ENCODE assay signal across 32 cellular contexts in genomic region chr4:182320580-182320979, GRCh38.
"Had no signal": no experiment of that assay in that cellular context is flagged by ENCODE, and none has a peak within 500 bp of the region (broad histone marks: within the 10 kb centered on the region; RNA-seq: fewer than 3 reads in every experiment).

No MANE protein-coding gene starts in this region.

- H3K4me1 ChIP-seq: SJSA1 had no signal

- H3K9me2 ChIP-seq: SK-N-SH had no signal

- H3K27me3 Mint-ChIP-seq: activated B cell treated with CpG ODN at 0.5 μM for 24 hours; activated CD4-positive, alpha-beta memory T cell treated with anti-CD3 and anti-CD28 coated beads for 36 hours; activated naive CD4-positive, alpha-beta T cell treated with anti-CD3 and anti-CD28 coated beads, Interleukin-2, amount 10 ng/mL, durations not matched to agents 7 days and 5 days; activated naive CD8-positive, alpha-beta T cell; central memory CD8-positive, alpha-beta T cell had no signal

- H3K9me3 ChIP-seq: SJSA1 had no signal

- H3K27ac ChIP-seq: cardiac muscle cell, SJSA1 had no signal

- H3K27me3 ChIP-seq: cardiac muscle cell, SJSA1 had no signal

- FAIRE-seq: TTC549 had no signal

- H3K9ac ChIP-seq: SK-N-SH had no signal

- H3K4me2 ChIP-seq: SK-N-SH had no signal

- H3K27ac Mint-ChIP-seq: activated B cell treated with CpG ODN at 0.5 μM for 24 hours; activated CD4-positive, alpha-beta memory T cell treated with anti-CD3 and anti-CD28 coated beads for 36 hours; activated naive CD4-positive, alpha-beta T cell treated with anti-CD3 and anti-CD28 coated beads, Interleukin-2, amount 10 ng/mL, durations not matched to agents 7 days and 5 days; activated naive CD8-positive, alpha-beta T cell; T-helper 1 cell treated with Interleukin-12 subunit alpha and Interleukin-12 subunit beta and Interleukin-4 antibody, amounts not matched to agents 30 μg/mL and 1 μg/mL, for 36 hours; T-helper 2 cell treated with Interferon-gamma antibody and Interleukin-4, amounts not matched to agents 5 μg/mL and 100 μg/mL, for 36 hours had no signal

- H3K4me3 Mint-ChIP-seq: activated B cell treated with CpG ODN at 0.5 μM for 24 hours; activated CD4-positive, alpha-beta memory T cell treated with anti-CD3 and anti-CD28 coated beads for 36 hours; activated naive CD4-positive, alpha-beta T cell treated with anti-CD3 and anti-CD28 coated beads, Interleukin-2, amount 10 ng/mL, durations not matched to agents 7 days and 5 days; activated naive CD8-positive, alpha-beta T cell; activated T-cell treated with anti-CD3 and anti-CD28 coated beads, Interleukin-2, amount 50 U/mL, for 4 hours; central memory CD8-positive, alpha-beta T cell; T-helper 1 cell treated with Interleukin-12 subunit alpha and Interleukin-12 subunit beta and Interleukin-4 antibody, amounts not matched to agents 30 μg/mL and 1 μg/mL, for 36 hours; T-helper 2 cell treated with Interferon-gamma antibody and Interleukin-4, amounts not matched to agents 5 μg/mL and 100 μg/mL, for 36 hours had no signal

- H3K9me3 Mint-ChIP-seq: activated naive CD4-positive, alpha-beta T cell treated with anti-CD3 and anti-CD28 coated beads, Interleukin-2, amount 10 ng/mL, durations not matched to agents 7 days and 5 days; T-helper 1 cell treated with Interleukin-12 subunit alpha and Interleukin-12 subunit beta and Interleukin-4 antibody, amounts not matched to agents 30 μg/mL and 1 μg/mL, for 36 hours had no signal

- H3K4me1 Mint-ChIP-seq: activated B cell treated with CpG ODN at 0.5 μM for 24 hours; activated naive CD4-positive, alpha-beta T cell treated with anti-CD3 and anti-CD28 coated beads, Interleukin-2, amount 10 ng/mL, durations not matched to agents 7 days and 5 days; central memory CD8-positive, alpha-beta T cell had no signal

- DNase-seq: activated B cell treated with CpG ODN at 0.5 μM for 24 hours; activated CD4-positive, alpha-beta memory T cell treated with anti-CD3 and anti-CD28 coated beads for 36 hours; activated CD4-positive, alpha-beta T cell treated with anti-CD3 and anti-CD28 coated beads for 4 hours; activated CD4-positive, alpha-beta T cell treated with anti-CD3 and anti-CD28 coated beads, Interleukin-2, amount 50 U/mL, for 1 hour; activated CD4-positive, CD25-positive, alpha-beta regulatory T cell treated with anti-CD3 and anti-CD28 coated beads, Interleukin-2, amount 50 U/mL, for 72 hours; activated CD8-positive, alpha-beta memory T cell treated with anti-CD3 and anti-CD28 coated beads, Interleukin-2, amount 50 U/mL, for 4 hours; activated effector memory CD4-positive, alpha-beta T cell treated with Interleukin-2 at 50 U/mL for 16 hours; activated naive CD4-positive, alpha-beta T cell treated with anti-CD3 and anti-CD28 coated beads, Interleukin-2, amount 10 ng/mL, durations not matched to agents 7 days and 5 days; activated T-cell treated with anti-CD3 and anti-CD28 coated beads for 4 hours; activated T-cell treated with anti-CD3 and anti-CD28 coated beads, Interleukin-2, amount 50 U/mL, for 4 hours; amniotic stem cell; aorta; NCI-H1092 treated with DMSO at 0.1 percent for 48 hours; NCI-H1417; NCI-H146; NCI-H187; NCI-H2029 treated with DMSO at 0.1 percent for 48 hours; NCI-H2107; NCI-H2171; NCI-H510A; NCI-H526; NCI-H748 treated with DMSO at 0.1 percent for 48 hours; SHP77 treated with DMSO at 0.1 percent for 48 hours; SK-N-SH had no signal

- H3K36me3 ChIP-seq: cardiac muscle cell had no signal

- ATAC-seq: activated T-cell treated with anti-CD3 and anti-CD28 coated beads, Interleukin-2, amount 50 U/mL, for 4 hours; Panc1 had no signal

- H3K4me3 ChIP-seq: cardiac muscle cell, SJSA1 had no signal

- H3K36me3 Mint-ChIP-seq: activated CD4-positive, alpha-beta memory T cell treated with anti-CD3 and anti-CD28 coated beads for 36 hours; activated naive CD4-positive, alpha-beta T cell treated with anti-CD3 and anti-CD28 coated beads, Interleukin-2, amount 10 ng/mL, durations not matched to agents 7 days and 5 days; activated naive CD8-positive, alpha-beta T cell had no signal
